1 cellular context compared by ENCODE assay signal in the genomic region with DNA sequence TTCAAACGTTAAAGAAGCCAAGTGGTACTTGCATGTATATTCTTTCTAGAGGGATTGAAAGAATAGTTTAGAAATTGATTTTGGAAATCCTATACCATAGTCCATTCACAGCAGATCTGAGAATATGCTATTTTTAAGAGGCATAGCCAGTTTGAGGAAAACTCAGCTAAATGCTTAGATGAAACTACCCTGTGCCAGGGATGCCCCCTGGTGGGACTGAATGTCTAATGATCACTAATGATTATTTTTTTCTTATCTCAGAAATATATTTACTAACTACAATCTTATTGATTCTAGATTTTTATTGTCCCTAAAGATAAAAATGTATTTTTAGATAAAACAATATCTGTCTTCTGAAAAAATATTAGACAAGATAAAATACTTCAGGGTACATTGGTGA.
TF ChIP-seq lines count a peak whose summit lies in the region.

No MANE protein-coding gene starts in this region.

TF ChIP-seq in GM23338, 12 proteins besides CTCF, POLR2A, EP300 and RAD21 (continued from another document):
- TF ChIP-seq ZNF462 (CRISPR knock-in tag; IDR thresholded peaks at IDR 0.05) (no peak), POLR2AphosphoS5 (IDR thresholded peaks at IDR 0.05; ENCODE audit: low read depth) (no peak), ZNF331 (CRISPR knock-in tag; IDR thresholded peaks at IDR 0.05; ENCODE audit: low read depth) (no peak), JUNB (IDR thresholded peaks at IDR 0.05; ENCODE audit: unreplicated experiment) (no peak), EZH2phosphoT487 (IDR thresholded peaks at IDR 0.05; ENCODE audit: unreplicated experiment) (no peak), NANOG (IDR thresholded peaks at IDR 0.05; ENCODE audit: borderline replicate concordance) (no peak), ZNF114 (CRISPR knock-in tag; IDR thresholded peaks at IDR 0.05) (no peak), STAT1 (IDR thresholded peaks at IDR 0.05; ENCODE audit: unreplicated experiment) (no peak), CREB1 (CRISPR knock-in tag; IDR thresholded peaks at IDR 0.05; ENCODE audit: low read depth) (no peak), REST (IDR thresholded peaks at IDR 0.05; ENCODE audit: unreplicated experiment) (no peak)
- TF ChIP-seq, protein P1, sequence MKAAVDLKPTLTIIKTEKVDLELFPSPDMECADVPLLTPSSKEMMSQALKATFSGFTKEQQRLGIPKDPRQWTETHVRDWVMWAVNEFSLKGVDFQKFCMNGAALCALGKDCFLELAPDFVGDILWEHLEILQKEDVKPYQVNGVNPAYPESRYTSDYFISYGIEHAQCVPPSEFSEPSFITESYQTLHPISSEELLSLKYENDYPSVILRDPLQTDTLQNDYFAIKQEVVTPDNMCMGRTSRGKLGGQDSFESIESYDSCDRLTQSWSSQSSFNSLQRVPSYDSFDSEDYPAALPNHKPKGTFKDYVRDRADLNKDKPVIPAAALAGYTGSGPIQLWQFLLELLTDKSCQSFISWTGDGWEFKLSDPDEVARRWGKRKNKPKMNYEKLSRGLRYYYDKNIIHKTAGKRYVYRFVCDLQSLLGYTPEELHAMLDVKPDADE (IDR thresholded peaks at IDR 0.05), result no peak
